Comparison of ENCODE assay signal across 8 cellular contexts in genomic region chr14:33938131-33938949, GRCh38. TPM values are rescaled to one million over a fixed set of nuclear protein-coding genes. Genes with fewer than 3 reads are reported as not detected.
DNase-seq lines count a peak whose midpoint lies in the region; ATAC-seq and TF ChIP-seq lines count a peak whose summit lies in the region.

No MANE protein-coding gene starts in this region.

- H3K27me3 ChIP-seq in iPS-15b (ENCODE audit: control insufficient read depth, insufficient read depth, low read length) (no peaks in the 10 kb centered on the region), stomach (no peaks in the 10 kb centered on the region)

- H3K4me3 ChIP-seq in iPS-15b (ENCODE audit: low read depth, low read length) (peak overlapping the region; percentile 33), stomach (peak overlapping the region; percentile 17 to 28 (median 19))

- H3K36me3 Mint-ChIP-seq in WTC11: peaks cover 3% of the 10 kb centered on the region; the same call in 1 of the 2 replicates

- TF ChIP-seq POLR2A in stomach (IDR thresholded peaks at IDR 0.05): no peak

- TF ChIP-seq CTCF in WTC11 (IDR thresholded peaks at IDR 0.05) (no peak), stomach (IDR thresholded peaks at IDR 0.05) (no peak)

- ATAC-seq in WTC11: peak; percentile 76
- ATAC-seq in GM19023 (IDR thresholded peaks at IDR 0.05; ENCODE audit: unreplicated experiment): no peak

- no peaks in the 10 kb centered on the region for H3K27me3 Mint-ChIP-seq in WTC11 (ENCODE audit: low read depth)

- no peak overlapping the region for H3K9ac ChIP-seq in iPS-15b (ENCODE audit: low read depth, low read length)

- peak overlapping the region; percentile 65 to 83 (median 76) for H3K27ac ChIP-seq in stomach

- peaks cover 27% of the 10 kb centered on the region for H3K4me1 ChIP-seq in iPS-15b (ENCODE audit: control insufficient read depth, insufficient read depth, low read length)
- peaks cover 16 to 79% (median 54%) of the 10 kb centered on the region in 4 donors for H3K4me1 ChIP-seq in stomach

- 16 to 19% (median 18%) methylated on average over 14 to 20 of the region's 20 CpGs for WGBS in stomach, 5 donors

- peak overlapping the region; percentile 94 for H3K27ac Mint-ChIP-seq in WTC11

- POLR2A ChIA-PET in WTC11 (lab: Charles Lee): interaction anchor here (1.0 kb wide), 1 partner anchor 12 kb away, joined by 3 read pairs; no protein-coding TSS in a partner anchor

- DNase-seq in Daoy (ENCODE audit: low read depth): peak; percentile 41
- DNase-seq in NCI-H1436 (lab: John Stamatoyannopoulos, UW): peak; percentile 74
- peak; percentile 47 for DNase-seq in WTC11 (ENCODE audit: low spot score)
- DNase-seq in stomach: peak; percentile 85
- no peak for DNase-seq in SW 1271 (lab: John Stamatoyannopoulos, UW)
- no peak for DNase-seq in NCI-H1048 (lab: John Stamatoyannopoulos, UW)

- peak overlapping the region; percentile 52 for H3K4me3 Mint-ChIP-seq in WTC11

- H3K9me3 ChIP-seq in iPS-15b (ENCODE audit: control insufficient read depth, insufficient read depth, low read length) (no peaks in the 10 kb centered on the region), stomach (no peaks in the 10 kb centered on the region)

- H3K9me3 Mint-ChIP-seq in WTC11: no peaks in the 10 kb centered on the region

- H3K36me3 ChIP-seq in iPS-15b (ENCODE audit: control insufficient read depth, insufficient read depth, low read length) (no peaks in the 10 kb centered on the region), stomach (no peaks in the 10 kb centered on the region)

- no peak for TF ChIP-seq EP300 in stomach (IDR thresholded peaks at IDR 0.05)

- H3K4me1 Mint-ChIP-seq in WTC11: peaks cover 82% of the 10 kb centered on the region

- intact Hi-C loops in stomach (cut with DNase I; ENCODE audit: low total_unique reads): no loop called here

- CTCF ChIA-PET in WTC11 (lab: Charles Lee): interaction anchor here (1.1 to 2.2 kb wide), 2 partner anchors 29 to 89 kb away, joined by 4 to 11 read pairs; no protein-coding TSS in a partner anchor

TF ChIP-seq in WTC11, 78 proteins besides CTCF, POLR2A, EP300 and RAD21:
- no peak for TF ChIP-seq NR2C2 (CRISPR knock-in tag; IDR thresholded peaks at IDR 0.05)
- TF ChIP-seq, protein P1, sequence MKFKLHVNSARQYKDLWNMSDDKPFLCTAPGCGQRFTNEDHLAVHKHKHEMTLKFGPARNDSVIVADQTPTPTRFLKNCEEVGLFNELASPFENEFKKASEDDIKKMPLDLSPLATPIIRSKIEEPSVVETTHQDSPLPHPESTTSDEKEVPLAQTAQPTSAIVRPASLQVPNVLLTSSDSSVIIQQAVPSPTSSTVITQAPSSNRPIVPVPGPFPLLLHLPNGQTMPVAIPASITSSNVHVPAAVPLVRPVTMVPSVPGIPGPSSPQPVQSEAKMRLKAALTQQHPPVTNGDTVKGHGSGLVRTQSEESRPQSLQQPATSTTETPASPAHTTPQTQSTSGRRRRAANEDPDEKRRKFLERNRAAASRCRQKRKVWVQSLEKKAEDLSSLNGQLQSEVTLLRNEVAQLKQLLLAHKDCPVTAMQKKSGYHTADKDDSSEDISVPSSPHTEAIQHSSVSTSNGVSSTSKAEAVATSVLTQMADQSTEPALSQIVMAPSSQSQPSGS (CRISPR knock-in tag; IDR thresholded peaks at IDR 0.05; ENCODE audit: borderline replicate concordance, low read depth): no peak
- TF ChIP-seq NR1H2 (CRISPR knock-in tag; IDR thresholded peaks at IDR 0.05): no peak
TF ChIP-seq in WTC11: peak in this region for 0.

RNA-seq across cellular contexts. Expression of gene EGLN3, which starts 12.5 kb away (rescaled TPM):
- total RNA-seq in Daoy (2014; rRNA removed; shearing (Covaris generic)): 4.0 and 4.3 TPM in 2 replicates
- total RNA-seq in WTC11 (2021) (20.0 to 22.0 TPM (median 21.0 TPM) in 3 replicates), stomach (10 to 100 TPM; 14.6 to 71.2 (median 27.7) TPM)
- polyA plus RNA-seq in stomach: 10 to 100 TPM; 13.9 to 36.7 (median 25.4) TPM

Comparison
In these comparisons a context has a peak if more than half of its experiments do, and no peak if none do; other contexts are left out.
1. DNase-seq: peak in Daoy (single experiment), NCI-H1436 (single experiment), WTC11 (single experiment) and stomach (single experiment); none in SW 1271 (0 of 2) and NCI-H1048 (single experiment).